In the genomic region with DNA sequence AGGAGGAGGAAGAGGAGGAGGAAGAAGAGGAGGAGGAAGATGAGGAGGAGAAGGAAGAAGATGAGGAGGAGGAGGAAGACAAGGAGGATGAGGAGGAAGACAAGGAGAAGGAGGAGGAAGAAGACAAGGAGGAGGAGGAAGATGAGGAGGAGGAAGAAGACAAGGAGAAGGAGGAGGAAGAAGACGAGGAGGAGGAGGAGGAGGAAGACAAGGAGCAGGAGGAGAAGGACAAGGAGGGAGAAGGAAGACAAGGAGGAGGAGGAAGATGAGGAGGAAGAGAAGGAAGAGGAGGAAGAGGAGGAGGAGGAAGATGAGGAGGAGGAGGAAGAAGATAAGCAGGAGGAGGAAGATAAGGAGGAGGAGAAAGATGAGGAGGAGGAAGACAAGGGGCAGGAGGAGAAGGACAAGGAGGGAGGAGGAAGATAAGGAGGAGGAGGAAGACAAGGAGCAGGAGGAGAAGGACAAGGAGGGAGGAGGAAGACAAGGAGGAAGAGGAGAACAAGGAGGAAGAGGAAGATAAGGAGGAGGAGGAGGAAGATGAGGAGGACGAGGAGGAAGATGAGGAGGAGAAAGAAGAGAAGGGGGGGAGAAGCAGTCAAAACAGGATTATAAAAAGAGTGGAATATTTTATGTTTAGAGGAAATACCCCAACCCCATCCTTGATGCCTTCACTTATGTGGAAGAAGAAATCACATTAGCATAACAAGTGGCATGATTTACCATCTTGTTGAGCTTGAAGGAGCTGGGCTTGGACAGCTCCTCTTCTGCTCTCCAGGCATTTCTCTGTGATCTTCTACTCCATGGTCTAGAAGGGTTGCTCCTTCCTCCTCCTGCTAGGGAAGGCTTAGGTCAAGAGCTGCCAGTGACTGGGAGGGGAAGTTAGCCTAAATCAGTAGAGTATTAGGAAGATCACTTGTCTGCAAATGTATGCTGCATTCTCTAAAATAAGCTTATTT, we compare ENCODE assay signal across 30 cellular contexts.
"Had no signal": no experiment of that assay in that cellular context is flagged by ENCODE, and none has a peak within 500 bp of the region (broad histone marks: within the 10 kb centered on the region; RNA-seq: fewer than 3 reads in every experiment).

No MANE protein-coding gene starts in this region.

- H3K27me3 ChIP-seq: gastroesophageal sphincter, heart right ventricle, left lung, neutrophil, stomach, thyroid gland, vagina had no signal

- H3K4me3 ChIP-seq: gastroesophageal sphincter, heart right ventricle, left lung, mucosa of descending colon, smooth muscle cell, stomach, thyroid gland, vagina had no signal

- DNase-seq: effector CD8-positive, alpha-beta T cell; endodermal cell; heart right ventricle; hippocampal formation; left cardiac atrium; left lung; mesenchymal stem cell; mucosa of descending colon; naive B cell; stimulated activated CD4-positive, alpha-beta T cell treated with anti-CD3 and anti-CD28 coated beads, Interleukin-12 subunit alpha, Interleukin-12 subunit beta, amount 100 ng/mL, for 4 hours; stimulated activated CD4-positive, alpha-beta T cell treated with anti-CD3 and anti-CD28 coated beads, Interleukin-1b, Interleukin-23, amount 100 ng/mL, for 48 hours; stimulated activated CD4-positive, alpha-beta T cell treated with anti-CD3 and anti-CD28 coated beads, Interleukin-4, amount 100 ng/mL, for 1 hour; stimulated activated CD8-positive, alpha-beta memory T cell treated with anti-CD3 and anti-CD28 coated beads, Interleukin-4, amount 100 ng/mL, for 48 hours; stimulated activated naive CD4-positive, alpha-beta T cell treated with Interleukin-2 at 50 U/mL for 16 hours; stomach; thyroid gland; trophoblast cell had no signal

- H3K9me3 Mint-ChIP-seq: endodermal cell had no signal

- H2AFZ ChIP-seq: parathyroid adenoma had no signal

- ATAC-seq: esophagus mucosa; gastroesophageal sphincter; heart right ventricle; left cardiac atrium; left lung; mucosa of descending colon; natural killer cell treated with Interleukin-12 subunit alpha and Interleukin-12 subunit beta and Interleukin-15 and Interleukin-18, amount 100 ng/mL, for 72 hours; sciatic nerve had no signal

- H3K9me3 ChIP-seq: gastroesophageal sphincter, left lung, mucosa of descending colon, neutrophil, stomach, thyroid gland, vagina had no signal

- H3K36me3 Mint-ChIP-seq: naive B cell; natural killer cell treated with Interleukin-12 subunit alpha and Interleukin-12 subunit beta and Interleukin-15 and Interleukin-18, amount 100 ng/mL, for 72 hours had no signal

- H3K27ac ChIP-seq: epithelial cell of prostate, gastroesophageal sphincter, heart right ventricle, left lung, neutrophil, parathyroid adenoma, stomach, thyroid gland, vagina had no signal

- H3K36me3 ChIP-seq: gastroesophageal sphincter, heart right ventricle, left lung, neutrophil, stomach, thyroid gland, vagina had no signal

- H3K9ac ChIP-seq: parathyroid adenoma had no signal

- H3K4me1 ChIP-seq: gastroesophageal sphincter, heart right ventricle, left lung, parathyroid adenoma, stomach, thyroid gland, vagina had no signal

- H3K27ac Mint-ChIP-seq: dendritic cell treated with granulocyte-macrophage colony-stimulating factor and Interleukin-4, amounts not matched to agents 40 ng/mL and 50 ng/mL, for 4 days; endodermal cell; mesothelial cell of epicardium; natural killer cell treated with Interleukin-12 subunit alpha and Interleukin-12 subunit beta and Interleukin-15 and Interleukin-18, amount 100 ng/mL, for 72 hours; progenitor cell of endocrine pancreas had no signal

- H3K4me2 ChIP-seq: smooth muscle cell had no signal

- H3K4me1 Mint-ChIP-seq: endodermal cell, mesothelial cell of epicardium, naive B cell, neural crest cell had no signal

- H3K4me3 Mint-ChIP-seq: dendritic cell treated with granulocyte-macrophage colony-stimulating factor and Interleukin-4, amounts not matched to agents 40 ng/mL and 50 ng/mL, for 4 days; endodermal cell; mesothelial cell of epicardium; naive B cell; natural killer cell treated with Interleukin-12 subunit alpha and Interleukin-12 subunit beta and Interleukin-15 and Interleukin-18, amount 100 ng/mL, for 72 hours; neural crest cell had no signal

- H3K79me2 ChIP-seq: parathyroid adenoma had no signal
